In the genomic region with DNA sequence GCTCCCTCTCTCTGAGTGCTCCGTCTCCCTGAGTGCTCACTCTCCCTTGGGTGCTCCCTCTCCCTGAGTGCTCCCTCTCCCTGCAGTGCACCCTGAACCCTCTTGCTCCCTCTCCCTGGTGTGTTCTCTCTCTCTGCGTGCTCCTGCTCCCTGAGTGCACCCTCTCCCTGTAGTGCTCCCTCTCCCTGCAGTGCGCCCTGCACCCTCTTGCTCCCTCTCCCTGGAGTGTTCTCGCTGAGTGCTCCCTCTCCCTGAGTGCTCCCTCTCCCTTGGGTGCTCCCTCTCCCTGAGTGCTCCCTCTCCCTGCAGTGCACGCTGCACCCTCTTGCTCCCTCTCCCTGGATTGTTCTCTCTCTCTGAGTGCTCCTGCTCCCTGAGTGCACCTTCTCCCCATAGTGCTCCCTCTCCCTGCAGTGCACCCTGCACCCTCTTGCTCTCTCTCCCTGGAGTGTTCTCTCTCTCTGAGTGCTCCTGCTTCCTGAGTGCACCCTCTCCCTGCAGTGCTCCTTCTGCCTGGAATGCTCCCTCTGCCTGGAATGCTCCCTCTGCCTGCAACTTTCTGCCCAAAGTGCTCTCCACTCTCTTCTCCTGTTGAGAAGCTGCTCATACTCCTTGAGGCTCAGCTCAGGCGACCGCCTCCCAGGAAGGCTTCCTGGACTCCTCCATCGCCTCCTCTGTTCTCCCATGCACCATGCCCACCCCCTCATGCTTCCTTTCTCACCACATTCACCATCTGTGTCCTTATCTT, we compare ENCODE assay signal across 20 cellular contexts. TPM values are rescaled to one million over a fixed set of nuclear protein-coding genes. Genes with fewer than 3 reads are reported as not detected.
DNase-seq lines count a peak whose midpoint lies in the region; ATAC-seq and TF ChIP-seq lines count a peak whose summit lies in the region.
"Had no signal": no experiment of that assay in that cellular context is flagged by ENCODE, and none has a peak within 500 bp of the region (broad histone marks: within the 10 kb centered on the region; RNA-seq: fewer than 3 reads in every experiment).

No MANE protein-coding gene starts in this region.

- no peak overlapping the region for H2AFZ ChIP-seq in neural progenitor cell (replicated peaks)

- H3K27me3 Mint-ChIP-seq in brain (peaks cover 75% of the 10 kb centered on the region), neural progenitor cell (ENCODE audit: insufficient read depth, low read depth) (peaks cover 49% of the 10 kb centered on the region)

- DNase-seq in left cardiac atrium (peak; percentile 7), left ventricle myocardium superior (no peak), neural progenitor cell (ENCODE audit: low spot score) (no peak), midbrain (lab: John Stamatoyannopoulos, UW) (no peak)
- DNase-seq: activated CD8-positive, alpha-beta memory T cell treated with anti-CD3 and anti-CD28 coated beads, Interleukin-2, amount 50 U/mL, for 4 hours; activated gamma-delta T cell treated with Interleukin-2 at 50 U/mL for 16 hours; NCI-H1436 treated with DMSO at 0.1 percent for 48 hours; NCI-H524; psoas muscle; T-helper 17 cell had no signal

- H3K4me1 Mint-ChIP-seq in brain (peaks cover 14% of the 10 kb centered on the region), neural progenitor cell (peaks cover 5% of the 10 kb centered on the region)

- no peak overlapping the region for H3K4me3 ChIP-seq in neural progenitor cell
- H3K4me3 ChIP-seq: heart left ventricle, left lung, psoas muscle, SK-N-MC had no signal

- no peak overlapping the region for H3K4me2 ChIP-seq in neural progenitor cell

- peak overlapping the region in 1 of 5 experiments; percentile 55 for H3K4me3 Mint-ChIP-seq in brain
- H3K4me3 Mint-ChIP-seq in neural progenitor cell = peak overlapping the region; percentile 23
- H3K4me3 Mint-ChIP-seq: central memory CD8-positive, alpha-beta T cell; neural crest cell; T-helper 17 cell had no signal

- H3K79me2 ChIP-seq in neural progenitor cell (ENCODE audit: low read depth) = no peaks in the 10 kb centered on the region

- H3K9ac ChIP-seq in neural progenitor cell = no peak overlapping the region

- no peaks in the 10 kb centered on the region for H3K9me3 ChIP-seq in neural progenitor cell (ENCODE audit: low read depth)
- H3K9me3 ChIP-seq: heart left ventricle, left lung, psoas muscle had no signal

- H4K20me1 ChIP-seq in neural progenitor cell (ENCODE audit: low read depth) = no peaks in the 10 kb centered on the region

- H3K9me3 Mint-ChIP-seq in brain (peaks cover 0 to 4% (median 0%) of the 10 kb centered on the region in 5 experiments), neural progenitor cell (peaks cover 2% of the 10 kb centered on the region)
- H3K9me3 Mint-ChIP-seq: central memory CD8-positive, alpha-beta T cell; neural crest cell; type B pancreatic cell had no signal

- intact Hi-C loops in left cardiac atrium (cut with DNase I) (no loop called here), left ventricle myocardium superior (cut with micrococcal nuclease) (no loop called here)

- peak overlapping the region in 3 of 5 experiments; percentile 0 to 56 (median 34) for H3K27ac Mint-ChIP-seq in brain
- H3K27ac Mint-ChIP-seq in neural progenitor cell = no peak overlapping the region
- H3K27ac Mint-ChIP-seq: T-helper 17 cell, type B pancreatic cell had no signal

- peaks cover 90% of the 10 kb centered on the region for H3K27me3 ChIP-seq in neural progenitor cell

- ATAC-seq in left cardiac atrium = no peak
- ATAC-seq in left ventricle myocardium superior = no peak
- ATAC-seq in GM18511 (IDR thresholded peaks at IDR 0.05; ENCODE audit: unreplicated experiment) = no peak
- no peak for ATAC-seq in GM21825 (IDR thresholded peaks at IDR 0.05; ENCODE audit: unreplicated experiment)
- ATAC-seq: heart left ventricle, left lung, psoas muscle, T-helper 17 cell had no signal

- H3K36me3 Mint-ChIP-seq in brain (no peaks in the 10 kb centered on the region), neural progenitor cell (no peaks in the 10 kb centered on the region)
- H3K36me3 Mint-ChIP-seq: type B pancreatic cell had no signal

- H3K36me3 ChIP-seq in neural progenitor cell = no peaks in the 10 kb centered on the region
- H3K36me3 ChIP-seq: heart left ventricle, left lung had no signal

- no peak overlapping the region for H3K27ac ChIP-seq in neural progenitor cell
- H3K27ac ChIP-seq: C4-2B, left lung, psoas muscle, SK-N-MC had no signal

- H3K4me1 ChIP-seq in neural progenitor cell = peaks cover 5% of the 10 kb centered on the region
- H3K4me1 ChIP-seq: psoas muscle had no signal

- no peak for TF ChIP-seq CTCF in brain (conservative IDR thresholded peaks at IDR 0.05)
- TF ChIP-seq CTCF in neural progenitor cell (IDR thresholded peaks at IDR 0.05) = no peak

- no peaks in the 10 kb centered on the region for H3F3A ChIP-seq in neural progenitor cell (ENCODE audit: low read depth)

RNA-seq across cellular contexts. Expression of a gene that starts 48.4 kb away (rescaled TPM):
- total RNA-seq in left cardiac atrium (not detected), left ventricle myocardium superior (not detected), neural progenitor cell (ENCODE audit: low replicate concordance) (1.8 and 3.5 TPM in 2 replicates)
- polyA plus RNA-seq in brain (ENCODE audit: insufficient read depth, low read depth, low replicate concordance) = 15.9 TPM
- total RNA-seq: psoas muscle, T-helper 17 cell had no signal
- polyA plus RNA-seq: heart left ventricle had no signal
